In genomic region chr4:6581566-6582121, GRCh38 we compare ENCODE assay signal across 27 cellular contexts.
"Had no signal": no experiment of that assay in that cellular context is flagged by ENCODE, and none has a peak within 500 bp of the region (broad histone marks: within the 10 kb centered on the region; RNA-seq: fewer than 3 reads in every experiment).

No MANE protein-coding gene starts in this region.

- H3K27me3 ChIP-seq: stomach, suprapubic skin, testis, thyroid gland, tibial artery, tibial nerve, transverse colon, upper lobe of left lung, upper lobe of right lung, uterus, vagina had no signal

- H3K9me3 ChIP-seq: testis, thoracic aorta, thyroid gland, tibial artery, transverse colon, upper lobe of left lung, upper lobe of right lung, uterus, vagina had no signal

- H3K4me3 ChIP-seq: stomach, suprapubic skin, testis, thoracic aorta, thyroid gland, tibial artery, tibial nerve, transverse colon, upper lobe of left lung, upper lobe of right lung, uterus, vagina had no signal

- ATAC-seq: stimulated activated effector memory CD8-positive, alpha-beta T cell treated with anti-CD3 and anti-CD28 coated beads, Interleukin-12 subunit alpha, Interleukin-12 subunit beta, amount 100 ng/mL, for 72 hours; stimulated activated memory B cell treated with anti-CD40 and anti-IgM and Interleukin-4, amounts not matched to agents 10 μg/mL and 1 μg/mL and 100 μg/mL, for 72 hours; stimulated activated naive B cell treated with anti-CD40 and anti-IgM and Interleukin-4, amounts not matched to agents 10 μg/mL and 1 μg/mL and 100 μg/mL, for 72 hours; stimulated activated naive CD8-positive, alpha-beta T cell treated with anti-CD3 and anti-CD28 coated beads, Interleukin-15, amount 100 ng/mL, for 72 hours; stimulated activated naive CD8-positive, alpha-beta T cell treated with anti-CD3 and anti-CD28 coated beads, Interleukin-15, Interleukin-2, amounts not matched to agents 100 U/mL and 50 U/mL, for 24 hours; upper lobe of right lung had no signal

- DNase-seq: stimulated activated CD4-positive, alpha-beta T cell treated with anti-CD3 and anti-CD28 coated beads, Interleukin-2, amount 100 ng/mL, for 48 hours; stimulated activated CD4-positive, alpha-beta T cell treated with anti-CD3 and anti-CD28 coated beads, Interleukin-4, amount 100 ng/mL, for 1 hour; stimulated activated CD4-positive, alpha-beta T cell treated with anti-CD3 and anti-CD28 coated beads, Interleukin-4, amount 100 ng/mL, for 24 hours; stimulated activated CD4-positive, alpha-beta T cell treated with anti-CD3 and anti-CD28 coated beads, Interleukin-4, amount 100 ng/mL, for 4 hours; stimulated activated CD8-positive, alpha-beta memory T cell treated with anti-CD3 and anti-CD28 coated beads, Interleukin-4, amount 100 ng/mL, for 48 hours; stimulated activated naive B cell treated with anti-CD40 and anti-IgM and Interleukin-4, amounts not matched to agents 10 μg/mL and 1 μg/mL and 100 μg/mL, for 72 hours; stimulated activated naive CD4-positive, alpha-beta T cell; stimulated activated naive CD4-positive, alpha-beta T cell treated with Interleukin-2 at 50 U/mL for 16 hours; stimulated activated naive CD8-positive, alpha-beta T cell treated with anti-CD3 and anti-CD28 coated beads, Interleukin-15, amount 100 ng/mL, for 72 hours; stimulated activated naive CD8-positive, alpha-beta T cell treated with anti-CD3 and anti-CD28 coated beads, Interleukin-15, Interleukin-2, amounts not matched to agents 100 U/mL and 50 U/mL, for 24 hours; stomach; substantia nigra; testis; thyroid gland; tibial artery; transverse colon; trophoblast cell; upper lobe of left lung; upper lobe of right lung; uterus had no signal

- H3K4me1 ChIP-seq: suprapubic skin, testis, tibial nerve, transverse colon, upper lobe of left lung, upper lobe of right lung, uterus had no signal

- H3K36me3 ChIP-seq: uterus had no signal

- FAIRE-seq: urothelium cell line had no signal

- H3K27ac ChIP-seq: stomach, suprapubic skin, testis, thoracic aorta, thyroid gland, tibial artery, tibial nerve, transverse colon, upper lobe of left lung, upper lobe of right lung, uterus, vagina had no signal
